In genomic region chr17:67619555-67619954, GRCh38 we compare ENCODE assay signal across 24 cellular contexts.
"Had no signal": no experiment of that assay in that cellular context is flagged by ENCODE, and none has a peak within 500 bp of the region (broad histone marks: within the 10 kb centered on the region; RNA-seq: fewer than 3 reads in every experiment).

No MANE protein-coding gene starts in this region.

- DNase-seq: activated CD4-positive, alpha-beta T cell treated with anti-CD3 and anti-CD28 coated beads, Interleukin-2, amount 50 U/mL, for 1 hour; activated CD8-positive, alpha-beta memory T cell treated with anti-CD3 and anti-CD28 coated beads, Interleukin-2, amount 50 U/mL, for 4 hours; activated effector memory CD4-positive, alpha-beta T cell treated with anti-CD3 and anti-CD28 coated beads, Interleukin-2, amount 50 U/mL, for 16 hours; activated T-cell treated with anti-CD3 and anti-CD28 coated beads, Interleukin-2, amount 50 U/mL, for 72 hours; amniotic stem cell; effector memory CD8-positive, alpha-beta T cell; foreskin keratinocyte; glutamatergic neuron; hypothalamus; kidney; occipital lobe; T-helper 1 cell; T1000; transverse colon had no signal

- H3K4me3 ChIP-seq: lung, right atrium auricular region, suprapubic skin, transverse colon had no signal

- H3K9me3 ChIP-seq: right atrium auricular region, suprapubic skin, transverse colon had no signal

- H3K9me3 Mint-ChIP-seq: activated naive CD4-positive, alpha-beta T cell treated with anti-CD3 and anti-CD28 coated beads, Interleukin-2, amount 50 U/mL, for 72 hours; activated T-cell treated with anti-CD3 and anti-CD28 coated beads, Interleukin-2, amount 50 U/mL, for 72 hours; effector memory CD8-positive, alpha-beta T cell; mesothelial cell of epicardium; natural killer cell treated with Interleukin-12 subunit alpha and Interleukin-12 subunit beta and Interleukin-15 and Interleukin-18, amount 100 ng/mL, for 72 hours; stimulated activated naive CD8-positive, alpha-beta T cell treated with anti-CD3 and anti-CD28 coated beads, Interleukin-15, Interleukin-2, amounts not matched to agents 100 ng/mL and 50 ng/mL, for 24 hours had no signal

- H3K4me1 Mint-ChIP-seq: mesothelial cell of epicardium had no signal

- H3K27ac ChIP-seq: foreskin keratinocyte, right atrium auricular region, suprapubic skin, transverse colon had no signal

- H3K36me3 Mint-ChIP-seq: activated naive CD4-positive, alpha-beta T cell treated with anti-CD3 and anti-CD28 coated beads, Interleukin-2, amount 50 U/mL, for 72 hours; mesothelial cell of epicardium; natural killer cell treated with Interleukin-12 subunit alpha and Interleukin-12 subunit beta and Interleukin-15 and Interleukin-18, amount 100 ng/mL, for 72 hours had no signal

- H3K36me3 ChIP-seq: right atrium auricular region, suprapubic skin, transverse colon had no signal

- H3K4me3 Mint-ChIP-seq: activated T-cell treated with anti-CD3 and anti-CD28 coated beads, Interleukin-2, amount 50 U/mL, for 72 hours; effector memory CD8-positive, alpha-beta T cell; mesothelial cell of epicardium; natural killer cell treated with Interleukin-12 subunit alpha and Interleukin-12 subunit beta and Interleukin-15 and Interleukin-18, amount 100 ng/mL, for 72 hours; stimulated activated naive CD8-positive, alpha-beta T cell treated with anti-CD3 and anti-CD28 coated beads, Interleukin-15, Interleukin-2, amounts not matched to agents 100 ng/mL and 50 ng/mL, for 24 hours had no signal

- H3K4me1 ChIP-seq: foreskin keratinocyte, transverse colon had no signal

- ATAC-seq: activated CD4-positive, CD25-positive, alpha-beta regulatory T cell treated with anti-CD3 and anti-CD28 coated beads, Interleukin-2, amount 50 U/mL, for 24 hours; activated naive CD4-positive, alpha-beta T cell treated with anti-CD3 and anti-CD28 coated beads, Interleukin-2, amount 50 U/mL, for 72 hours; activated T-cell treated with anti-CD3 and anti-CD28 coated beads, Interleukin-2, amount 50 U/mL, for 72 hours; effector memory CD8-positive, alpha-beta T cell; foreskin keratinocyte; left lobe of liver had no signal

- H3K27me3 Mint-ChIP-seq: effector memory CD8-positive, alpha-beta T cell; natural killer cell treated with Interleukin-12 subunit alpha and Interleukin-12 subunit beta and Interleukin-15 and Interleukin-18, amount 100 ng/mL, for 72 hours; progenitor cell of endocrine pancreas; stimulated activated naive CD8-positive, alpha-beta T cell treated with anti-CD3 and anti-CD28 coated beads, Interleukin-15, Interleukin-2, amounts not matched to agents 100 ng/mL and 50 ng/mL, for 24 hours had no signal

- H3K27ac Mint-ChIP-seq: activated T-cell treated with anti-CD3 and anti-CD28 coated beads, Interleukin-2, amount 50 U/mL, for 72 hours; mesothelial cell of epicardium; progenitor cell of endocrine pancreas; stimulated activated naive CD8-positive, alpha-beta T cell treated with anti-CD3 and anti-CD28 coated beads, Interleukin-15, Interleukin-2, amounts not matched to agents 100 ng/mL and 50 ng/mL, for 24 hours had no signal

- H3K27me3 ChIP-seq: foreskin keratinocyte, right atrium auricular region, suprapubic skin, transverse colon had no signal
